In the genomic region with DNA sequence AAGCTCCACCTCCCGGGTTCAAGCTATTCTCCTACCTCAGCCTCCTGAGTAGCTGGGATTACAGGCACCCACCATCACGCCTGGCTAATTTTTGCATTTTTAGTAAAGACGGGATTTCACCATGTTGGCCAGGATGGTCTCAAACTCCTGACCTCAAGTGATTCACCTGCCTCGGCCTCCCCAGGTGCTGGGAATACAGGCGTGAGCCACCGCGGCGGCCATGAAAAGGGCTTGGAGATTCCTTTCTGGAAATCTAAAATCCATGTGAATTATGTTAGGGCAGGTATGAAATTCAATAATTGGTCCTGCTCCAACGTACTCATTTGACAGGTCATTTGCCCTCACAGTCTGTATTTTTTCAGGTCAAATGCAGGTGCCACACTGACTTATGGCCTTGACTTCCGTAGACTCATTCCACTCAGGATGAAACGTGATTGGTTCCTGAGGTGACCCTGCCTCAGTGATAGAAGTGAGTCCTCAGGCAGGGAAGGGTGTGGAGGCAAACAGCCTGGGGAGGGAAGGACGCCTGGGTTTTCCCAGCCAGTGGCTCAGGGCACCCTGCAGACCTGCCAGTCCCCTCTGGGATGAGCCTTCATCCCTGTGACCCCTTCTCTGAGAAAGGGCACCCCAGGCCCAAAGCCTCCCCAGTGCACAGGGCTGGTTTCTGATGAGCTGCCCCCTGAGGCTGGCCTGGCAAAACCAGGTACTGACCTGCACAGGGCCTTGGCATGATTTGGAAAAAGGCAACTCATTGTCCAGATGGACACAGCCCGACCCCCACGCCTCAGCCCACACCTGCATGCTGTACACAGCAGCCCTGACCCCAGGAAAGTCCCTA, we compare ENCODE assay signal across 8 cellular contexts. TPM values are rescaled to one million over a fixed set of nuclear protein-coding genes. Genes with fewer than 3 reads are reported as not detected.
DNase-seq lines count a peak whose midpoint lies in the region; ATAC-seq, FAIRE-seq and TF ChIP-seq lines count a peak whose summit lies in the region.

No MANE protein-coding gene starts in this region.

- H4K8ac ChIP-seq in mesenchymal stem cell (ENCODE audit: low read length) = peak overlapping the region; percentile 39

- H3K9me3 ChIP-seq in KOPT-K1 (ENCODE audit: insufficient read depth, low read length, poor library complexity, severe bottlenecking) (no peaks in the 10 kb centered on the region), body of pancreas (no peaks in the 10 kb centered on the region), mesenchymal stem cell (ENCODE audit: control insufficient read depth, low read length) (no peaks in the 10 kb centered on the region), stomach (no peaks in the 10 kb centered on the region)

- H3K79me1 ChIP-seq in mesenchymal stem cell (replicated peaks; ENCODE audit: low read length, poor library complexity, severe bottlenecking) = no peaks in the 10 kb centered on the region

- no peak for DNase-seq in body of pancreas
- DNase-seq in mesenchymal stem cell = no peak
- DNase-seq in stomach = no peak
- DNase-seq in GM20000 (ENCODE audit: low spot score) = no peak
- no peak for DNase-seq in glomerular visceral epithelial cell (ENCODE audit: extremely low spot score)
- no peak for DNase-seq in D721Med (ENCODE audit: insufficient read length, low spot score)

- peak overlapping the region in 1 of 2 experiments; percentile 85 for H3K14ac ChIP-seq in mesenchymal stem cell (ENCODE audit: low read length in 2 of 2)

- H3K36me3 ChIP-seq in KOPT-K1 (ENCODE audit: insufficient read depth, low read length) (no peaks in the 10 kb centered on the region), body of pancreas (replicated peaks in 1 of 2; ENCODE audit: insufficient read depth in 1 of 2, low read depth in 2 of 2) (no peaks in the 10 kb centered on the region), mesenchymal stem cell (ENCODE audit: control insufficient read depth in 1 of 2, insufficient read depth in 2 of 2, low read depth in 1 of 2, low read length in 2 of 2) (no peaks in the 10 kb centered on the region), stomach (no peaks in the 10 kb centered on the region)

- TF ChIP-seq EP300 in stomach (IDR thresholded peaks at IDR 0.05) = no peak

- TF ChIP-seq POLR2A in body of pancreas (IDR thresholded peaks at IDR 0.05) (no peak), stomach (IDR thresholded peaks at IDR 0.05) (no peak)

- no peak overlapping the region for H2BK15ac ChIP-seq in mesenchymal stem cell (ENCODE audit: low read depth, poor library complexity, severe bottlenecking)

- intact Hi-C loops in body of pancreas (cut with DNase I) (no loop called here), stomach (cut with DNase I; ENCODE audit: low total_unique reads) (no loop called here)

- WGBS in body of pancreas, 2 donors = 46 to 55% methylated on average over 12 to 14 of the region's 14 CpGs
- 91% methylated on average over 14 of the region's 14 CpGs for WGBS in mesenchymal stem cell
- 71 to 80% (median 75%) methylated on average over 14 of the region's 14 CpGs for WGBS in stomach, 5 donors

- H3K27me3 ChIP-seq in body of pancreas = no peaks in the 10 kb centered on the region
- no peaks in the 10 kb centered on the region for H3K27me3 ChIP-seq in mesenchymal stem cell (ENCODE audit: control insufficient read depth in 1 of 2, insufficient read depth in 1 of 2, low read length in 2 of 2)
- no peaks in the 10 kb centered on the region for H3K27me3 ChIP-seq in stomach

- H3K4me3 ChIP-seq in body of pancreas (no peak overlapping the region), mesenchymal stem cell (ENCODE audit: insufficient read depth in 1 of 2, low read depth in 1 of 2, low read length in 2 of 2) (no peak overlapping the region), stomach (peak overlapping the region in 1 of 4 donors; percentile 3)

- ATAC-seq in body of pancreas (no peak), GM21423 (IDR thresholded peaks at IDR 0.05; ENCODE audit: unreplicated experiment) (no peak)

- H2BK120ac ChIP-seq in mesenchymal stem cell (ENCODE audit: low read depth, low read length) = peak overlapping the region; percentile 12

- H3K9ac ChIP-seq in mesenchymal stem cell (ENCODE audit: low read length) = no peak overlapping the region

- H2BK5ac ChIP-seq in mesenchymal stem cell (ENCODE audit: low read depth, low read length, poor library complexity, severe bottlenecking) = no peak overlapping the region

- H4K91ac ChIP-seq in mesenchymal stem cell (ENCODE audit: low read length) = peak overlapping the region; percentile 14

- no peak for FAIRE-seq in D721Med (lab: Jason Lieb, UNC)

- H2BK12ac ChIP-seq in mesenchymal stem cell (ENCODE audit: low read length in 2 of 2) = peak overlapping the region; percentile 44 to 97

- H2AK5ac ChIP-seq in mesenchymal stem cell (ENCODE audit: low read length, severe bottlenecking) = no peak overlapping the region

- no peak overlapping the region for H2AFZ ChIP-seq in mesenchymal stem cell (ENCODE audit: low read depth, low read length)

- H3K4ac ChIP-seq in mesenchymal stem cell (ENCODE audit: low read depth in 1 of 2, low read length in 2 of 2) = peak overlapping the region in 1 of 2 experiments; percentile 29

- TF ChIP-seq CTCF in body of pancreas (IDR thresholded peaks at IDR 0.05) = no peak
- TF ChIP-seq CTCF in stomach (IDR thresholded peaks at IDR 0.05) = no peak
- no peak for TF ChIP-seq CTCF in GM20000 (IDR thresholded peaks at IDR 0.05; ENCODE audit: extremely low read depth, missing control alignments)
- TF ChIP-seq CTCF in D721Med (IDR thresholded peaks at IDR 0.05; ENCODE audit: insufficient read depth, missing control alignments) = no peak

- H3K27ac ChIP-seq in KOPT-K1 (ENCODE audit: low read depth, low read length, poor library complexity, severe bottlenecking) (peak overlapping the region; percentile 49), body of pancreas (peak overlapping the region; percentile 87 to 98 (median 96)), mesenchymal stem cell (ENCODE audit: low read length, poor library complexity, severe bottlenecking) (no peak overlapping the region), stomach (peak overlapping the region; percentile 88 to 96 (median 93))

- H3K4me1 ChIP-seq in body of pancreas (peaks cover 56% of the 10 kb centered on the region), mesenchymal stem cell (ENCODE audit: control insufficient read depth, insufficient read depth, low read depth, low read length) (peaks cover 35% of the 10 kb centered on the region), stomach (peaks cover 53 to 82% (median 74%) of the 10 kb centered on the region in 4 donors)

- peak overlapping the region; percentile 25 to 44 for H3K18ac ChIP-seq in mesenchymal stem cell (ENCODE audit: low read depth in 1 of 2, low read length in 2 of 2)

- H3K23ac ChIP-seq in mesenchymal stem cell (ENCODE audit: low read length in 2 of 2) = no peak overlapping the region

- H3K4me2 ChIP-seq in mesenchymal stem cell (ENCODE audit: low read length, poor library complexity, severe bottlenecking) = no peak overlapping the region

RNA-seq across cellular contexts. Expression of gene PSMA6, which starts 48.7 kb away (rescaled TPM):
- total RNA-seq in body of pancreas (10 to 100 TPM; 39.6 to 43.1 TPM), stomach (100 to 1,000 TPM in 2 of 5 donors, 10 to 100 TPM in 3; 10.7 to 178 (median 62.7) TPM)
- 290 TPM for polyA plus RNA-seq in mesenchymal stem cell (2013, experiment 1 of 2)
- 302 TPM for polyA plus RNA-seq in mesenchymal stem cell (2013, experiment 2 of 2)
- 100 to 1,000 TPM; 167 to 202 (median 167) TPM for polyA plus RNA-seq in stomach
